ENCODE assay signal across 1 cellular context in the genomic region with DNA sequence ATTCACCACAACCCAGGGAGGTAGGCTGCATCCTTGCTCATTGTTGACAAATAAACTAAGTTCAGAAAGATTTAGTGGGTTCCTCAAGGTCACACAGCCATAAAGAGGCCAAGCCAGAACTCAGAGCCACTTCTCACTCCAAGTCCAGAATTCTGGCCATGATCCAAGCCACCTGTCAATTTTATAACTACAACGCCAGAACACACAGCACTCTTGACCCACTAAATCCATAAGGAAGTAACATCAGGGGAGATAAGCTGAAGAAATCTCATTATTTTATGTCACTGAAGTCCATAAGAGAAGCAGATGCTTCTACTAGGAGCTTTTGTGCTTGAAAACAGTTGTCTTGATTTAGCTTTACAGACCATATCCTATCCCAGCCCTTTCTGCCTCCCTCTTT.
TF ChIP-seq lines count a peak whose summit lies in the region.

No MANE protein-coding gene starts in this region.

TF ChIP-seq in SK-N-SH, 30 proteins besides CTCF, POLR2A, EP300 and RAD21 (continued from another document):
- peak; percentile 59; the same call in 1 of the 2 replicates for TF ChIP-seq FOXJ3 (CRISPR knock-in tag; IDR thresholded peaks at IDR 0.05)
